31 cellular contexts compared by ENCODE assay signal in genomic region chr12:70826156-70826555, GRCh38.
"Had no signal": no experiment of that assay in that cellular context is flagged by ENCODE, and none has a peak within 500 bp of the region (broad histone marks: within the 10 kb centered on the region; RNA-seq: fewer than 3 reads in every experiment).

No MANE protein-coding gene starts in this region.

- H3K36me3 ChIP-seq: brain microvascular endothelial cell, SJCRH30, WERI-Rb-1 had no signal

- H3K36me3 Mint-ChIP-seq: activated naive CD8-positive, alpha-beta T cell treated with anti-CD3 and anti-CD28 coated beads for 36 hours had no signal

- H3K4me2 ChIP-seq: KMS-11 had no signal

- H3K27me3 Mint-ChIP-seq: activated CD4-positive, alpha-beta T cell treated with anti-CD3 and anti-CD28 coated beads, Interleukin-2, amount 10 ng/mL, durations not matched to agents 24 days and 14 days; activated CD8-positive, alpha-beta T cell treated with anti-CD3 and anti-CD28 coated beads for 36 hours; activated naive CD8-positive, alpha-beta T cell treated with anti-CD3 and anti-CD28 coated beads for 36 hours had no signal

- H3K4me3 Mint-ChIP-seq: activated CD4-positive, alpha-beta T cell treated with anti-CD3 and anti-CD28 coated beads, Interleukin-2, amount 10 ng/mL, durations not matched to agents 24 days and 14 days; activated CD8-positive, alpha-beta T cell treated with anti-CD3 and anti-CD28 coated beads for 36 hours; activated naive CD8-positive, alpha-beta T cell treated with anti-CD3 and anti-CD28 coated beads for 36 hours; activated T-cell treated with anti-CD3 and anti-CD28 coated beads, Interleukin-2, amount 50 U/mL, for 72 hours; activated T-helper 17 cell treated with anti-CD3 and anti-CD28 coated beads, Interleukin-2, amount 50 U/mL, for 72 hours had no signal

- H3K27ac Mint-ChIP-seq: activated CD4-positive, alpha-beta T cell treated with anti-CD3 and anti-CD28 coated beads, Interleukin-2, amount 10 ng/mL, durations not matched to agents 24 days and 14 days; activated CD8-positive, alpha-beta T cell treated with anti-CD3 and anti-CD28 coated beads for 36 hours; activated naive CD8-positive, alpha-beta T cell treated with anti-CD3 and anti-CD28 coated beads for 36 hours; activated T-cell treated with anti-CD3 and anti-CD28 coated beads, Interleukin-2, amount 50 U/mL, for 72 hours; activated T-helper 17 cell treated with anti-CD3 and anti-CD28 coated beads, Interleukin-2, amount 50 U/mL, for 72 hours had no signal

- H3K4me3 ChIP-seq: SJCRH30, SK-N-MC had no signal

- DNase-seq: activated CD4-positive, alpha-beta T cell treated with anti-CD3 and anti-CD28 coated beads, Interleukin-2, amount 10 ng/mL, durations not matched to agents 24 days and 14 days; activated CD4-positive, alpha-beta T cell treated with anti-CD3 and anti-CD28 coated beads, Interleukin-2, amount 50 U/mL, for 4 hours; activated CD8-positive, alpha-beta T cell treated with anti-CD3 and anti-CD28 coated beads for 36 hours; activated effector memory CD4-positive, alpha-beta T cell treated with anti-CD3 and anti-CD28 coated beads, Interleukin-2, amount 50 U/mL, for 16 hours; activated naive CD4-positive, alpha-beta T cell; activated naive CD4-positive, alpha-beta T cell treated with anti-CD3 and anti-CD28 coated beads, Interleukin-2, amount 50 U/mL, for 16 hours; activated naive CD8-positive, alpha-beta T cell treated with anti-CD3 and anti-CD28 coated beads for 36 hours; activated T-cell treated with anti-CD3 and anti-CD28 coated beads, Interleukin-2, amount 50 U/mL, for 1 hour; activated T-cell treated with anti-CD3 and anti-CD28 coated beads, Interleukin-2, amount 50 U/mL, for 72 hours; amniotic stem cell; aorta; brain microvascular endothelial cell; central memory CD4-positive, alpha-beta T cell; MM.1S; MV-4-11; NCI-H1092 treated with DMSO at 0.1 percent for 48 hours; NCI-H1436; NCI-H1694; NCI-H1930; NCI-H2081 treated with DMSO at 0.1 percent for 48 hours; NCI-H2171; NCI-H226; NCI-H446 treated with DMSO at 0.1 percent for 48 hours; NCI-H69; SHP77; SJCRH30; T1000; WERI-Rb-1 had no signal

- H3K4me1 ChIP-seq: SJCRH30 had no signal

- H3K9me3 ChIP-seq: SJCRH30 had no signal

- H3K9ac ChIP-seq: KMS-11 had no signal

- H3K4me1 Mint-ChIP-seq: activated CD4-positive, alpha-beta T cell treated with anti-CD3 and anti-CD28 coated beads, Interleukin-2, amount 10 ng/mL, durations not matched to agents 24 days and 14 days; activated naive CD8-positive, alpha-beta T cell treated with anti-CD3 and anti-CD28 coated beads for 36 hours; activated T-helper 17 cell treated with anti-CD3 and anti-CD28 coated beads, Interleukin-2, amount 50 U/mL, for 72 hours had no signal

- H3K9me3 Mint-ChIP-seq: activated CD4-positive, alpha-beta T cell treated with anti-CD3 and anti-CD28 coated beads, Interleukin-2, amount 10 ng/mL, durations not matched to agents 24 days and 14 days; activated CD8-positive, alpha-beta T cell treated with anti-CD3 and anti-CD28 coated beads for 36 hours; activated naive CD8-positive, alpha-beta T cell treated with anti-CD3 and anti-CD28 coated beads for 36 hours had no signal

- H3K27ac ChIP-seq: brain microvascular endothelial cell, KMS-11, SJCRH30, SK-N-MC, WERI-Rb-1 had no signal

- H3K27me3 ChIP-seq: brain microvascular endothelial cell, SJCRH30 had no signal
